In the genomic region with DNA sequence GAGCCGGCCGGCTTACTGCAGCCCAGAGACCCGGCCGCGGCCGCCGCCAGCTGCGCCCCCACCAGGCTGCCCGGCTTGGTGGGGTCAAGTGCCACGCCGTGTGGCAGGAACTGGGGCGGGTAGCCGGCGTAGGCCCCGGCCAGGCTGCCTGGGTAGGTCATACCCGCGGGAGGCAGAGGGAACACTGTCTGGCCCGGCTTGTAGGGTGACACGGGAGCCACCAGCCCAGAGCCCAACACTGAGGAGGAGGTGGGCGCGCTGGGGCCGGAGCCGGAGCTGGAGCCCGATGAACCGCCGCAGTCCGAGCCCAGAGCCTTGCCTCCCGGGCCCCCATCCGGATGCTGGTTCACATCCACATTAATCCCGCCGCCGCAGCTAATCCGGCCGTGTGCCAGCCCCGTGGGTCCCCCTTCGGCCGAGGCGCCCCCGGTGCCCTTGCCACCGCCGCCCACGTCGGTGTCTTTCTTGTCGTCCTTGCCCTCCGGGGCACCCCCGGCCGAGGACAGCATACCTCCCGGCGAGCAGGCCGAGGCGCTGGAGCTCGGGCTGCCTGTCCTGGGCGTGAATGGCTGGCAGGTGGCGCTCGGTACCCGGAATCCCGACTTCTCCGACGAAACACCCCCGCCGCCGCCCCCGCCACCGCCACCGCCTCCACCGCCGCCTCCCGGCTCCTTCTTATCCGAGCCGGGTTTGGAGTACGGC, we compare ENCODE assay signal across 8 cellular contexts. TPM values are rescaled to one million over a fixed set of nuclear protein-coding genes. Genes with fewer than 3 reads are reported as not detected.
DNase-seq lines count a peak whose midpoint lies in the region; ATAC-seq and TF ChIP-seq lines count a peak whose summit lies in the region.

No MANE protein-coding gene starts in this region.

- H3K27ac ChIP-seq in RWPE1: peak overlapping the region; percentile 97
- peak overlapping the region; percentile 96 for H3K27ac ChIP-seq in hepatocyte

- H3K9me2 ChIP-seq in hepatocyte (replicated peaks; ENCODE audit: insufficient read depth): no peaks in the 10 kb centered on the region

- no peaks in the 10 kb centered on the region for H3K9me3 Mint-ChIP-seq in progenitor cell of endocrine pancreas (ENCODE audit: low read depth)

- TF ChIP-seq CTCF in RWPE1 (conservative IDR thresholded peaks at IDR 0.05; ENCODE audit: low read depth) (peak; percentile 75), hepatocyte (IDR thresholded peaks at IDR 0.05; ENCODE audit: poor library complexity) (peak; percentile 55), progenitor cell of endocrine pancreas (IDR thresholded peaks at IDR 0.05; ENCODE audit: unreplicated experiment) (peak; percentile 65)

- POLR2A ChIA-PET in RWPE1 (lab: Yijun Ruan, JAX; ENCODE audit: low non-redundant PET): interaction anchor here (0.6 to 2.3 kb wide), 2 partner anchors 10 to 256 kb away, joined by 4 to 6 read pairs; no protein-coding TSS in a partner anchor

- peak overlapping the region; percentile 97 for H3K4me3 Mint-ChIP-seq in progenitor cell of endocrine pancreas (ENCODE audit: low read depth)

- H3K9me3 ChIP-seq in hepatocyte (ENCODE audit: low read depth): no peaks in the 10 kb centered on the region

- peaks cover 14% of the 10 kb centered on the region for H3K36me3 Mint-ChIP-seq in progenitor cell of endocrine pancreas (ENCODE audit: insufficient read depth)

- H3K27me3 ChIP-seq in hepatocyte: no peaks in the 10 kb centered on the region

- H3K27ac Mint-ChIP-seq in progenitor cell of endocrine pancreas: peak overlapping the region; percentile 85

- peaks cover 68% of the 10 kb centered on the region for H3K79me2 ChIP-seq in hepatocyte

- 5% methylated on average over 41 of the region's 71 CpGs for WGBS in hepatocyte (ENCODE audit: low lambda C conversion rate, missing lambda C conversion rate)

- peaks cover 30% of the 10 kb centered on the region for H4K20me1 ChIP-seq in hepatocyte (ENCODE audit: insufficient read depth, poor library complexity, severe bottlenecking)

- ATAC-seq in HG03342 (IDR thresholded peaks at IDR 0.05; ENCODE audit: unreplicated experiment): peak; percentile 22
- no peak for ATAC-seq in GM21447 (IDR thresholded peaks at IDR 0.05; ENCODE audit: unreplicated experiment)

- no peaks in the 10 kb centered on the region for H3K4me1 ChIP-seq in hepatocyte (ENCODE audit: insufficient read depth)

- peaks cover 20% of the 10 kb centered on the region for H3K4me1 Mint-ChIP-seq in progenitor cell of endocrine pancreas (ENCODE audit: low read depth)

- peaks cover 20% of the 10 kb centered on the region for H3K27me3 Mint-ChIP-seq in progenitor cell of endocrine pancreas

- DNase-seq in DMS 273 treated with DMSO at 0.1 percent for 48 hours (lab: John Stamatoyannopoulos, UW): peak; percentile 9
- peak; percentile 79 for DNase-seq in RWPE1 (ENCODE audit: low spot score)
- peak; percentile 90 for DNase-seq in astrocyte of the hippocampus (ENCODE audit: low read depth, low spot score)
- DNase-seq in hepatocyte (ENCODE audit: low spot score): peak; percentile 89
- peak; percentile 67 for DNase-seq in progenitor cell of endocrine pancreas (ENCODE audit: low spot score, unreplicated experiment)
- no peak for DNase-seq in amniotic stem cell (lab: John Stamatoyannopoulos, UW)

- no peaks in the 10 kb centered on the region for H3K36me3 ChIP-seq in hepatocyte (replicated peaks; ENCODE audit: insufficient read depth, low read depth)

- peak overlapping the region; percentile 97 for H3K4me2 ChIP-seq in hepatocyte

- peak overlapping the region; percentile 62 for H3K4me3 ChIP-seq in hepatocyte

- no peak overlapping the region for H2AFZ ChIP-seq in hepatocyte

- CTCF ChIA-PET in RWPE1 (lab: Yijun Ruan, JAX): interaction anchor here (0.6 to 1.9 kb wide), 12 partner anchors 9 to 1148 kb away, joined by 3 to 16 read pairs (median 3); partner anchors contain the start of gene COMTD1

RNA-seq across cellular contexts. Expression of gene ZNF503, which starts 2.0 kb away (rescaled TPM):
- total RNA-seq in hepatocyte (17.6 and 19.6 TPM in 2 replicates), progenitor cell of endocrine pancreas (31.7 and 33.7 TPM in 2 replicates)
- polyA plus RNA-seq in hepatocyte: 11.5 and 14.1 TPM in 2 replicates

RNA-seq across cellular contexts. Expression of gene LRMDA, which starts 31.8 kb away (rescaled TPM):
- total RNA-seq in hepatocyte: 5.6 and 6.8 TPM in 2 replicates
- 8.3 and 15.7 TPM in 2 replicates for polyA plus RNA-seq in hepatocyte
- 6.5 and 9.7 TPM in 2 replicates for total RNA-seq in progenitor cell of endocrine pancreas
